ENCODE assay signal across 8 cellular contexts in the genomic region with DNA sequence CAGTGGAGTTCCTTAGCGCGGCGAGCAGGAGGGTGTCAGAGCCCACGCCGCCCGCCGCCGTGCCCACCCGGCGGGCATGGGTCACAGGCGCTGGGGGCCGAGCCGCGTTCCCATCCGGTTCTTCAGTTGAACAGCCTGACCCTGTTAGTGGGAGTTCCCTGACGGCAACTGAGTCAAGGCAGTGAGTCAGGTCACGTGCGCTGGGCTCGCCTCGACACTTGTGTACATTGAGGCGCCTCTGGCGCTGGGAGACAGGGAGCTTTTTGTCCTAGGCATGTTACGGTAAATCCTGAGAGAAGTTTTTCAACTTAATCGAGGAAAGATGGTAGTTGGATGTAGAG. TPM values are rescaled to one million over a fixed set of nuclear protein-coding genes. Genes with fewer than 3 reads are reported as not detected.
DNase-seq lines count a peak whose midpoint lies in the region; ATAC-seq and TF ChIP-seq lines count a peak whose summit lies in the region.

No MANE protein-coding gene starts in this region.

- H3K4me3 ChIP-seq in right atrium auricular region (peak overlapping the region; percentile 95 to 100), uterus (peak overlapping the region; percentile 60 to 99)

- peak overlapping the region; percentile 93 for H3K27ac Mint-ChIP-seq in progenitor cell of endocrine pancreas

- H3K4me1 ChIP-seq in right atrium auricular region: peaks cover 0 to 47% of the 10 kb centered on the region in 2 donors
- H3K4me1 ChIP-seq in uterus: peaks cover 10 to 16% of the 10 kb centered on the region in 2 donors

- H3K27me3 Mint-ChIP-seq in progenitor cell of endocrine pancreas: peaks cover 3% of the 10 kb centered on the region

- ATAC-seq in HG03064 (IDR thresholded peaks at IDR 0.05; ENCODE audit: low read depth, unreplicated experiment): peak; percentile 33

- DNase-seq in GM04504 (ENCODE audit: low read depth) (peak; percentile 41), T follicular helper cell (ENCODE audit: low read depth) (peak; percentile 25), anterior cingulate cortex (lab: John Stamatoyannopoulos, UW) (peak in 45 of 58 donors; percentile 2 to 80 (median 30)), right atrium auricular region (ENCODE audit: low spot score) (peak; percentile 79), progenitor cell of endocrine pancreas (ENCODE audit: low spot score, unreplicated experiment) (no peak), uterus (peak; percentile 34 to 52), GF-D8 (lab: John Stamatoyannopoulos, UW) (no peak)

- peak overlapping the region; percentile 85 for H3K4me3 Mint-ChIP-seq in progenitor cell of endocrine pancreas (ENCODE audit: low read depth)

- TF ChIP-seq CTCF in right atrium auricular region (IDR thresholded peaks at IDR 0.05) (no peak), progenitor cell of endocrine pancreas (IDR thresholded peaks at IDR 0.05; ENCODE audit: unreplicated experiment) (no peak), uterus (IDR thresholded peaks at IDR 0.05) (no peak)

- no peaks in the 10 kb centered on the region for H3K36me3 Mint-ChIP-seq in progenitor cell of endocrine pancreas (ENCODE audit: insufficient read depth)

- TF ChIP-seq POLR2A in uterus (IDR thresholded peaks at IDR 0.05): peak in 1 of 2 donors; percentile 12

- H3K36me3 ChIP-seq in right atrium auricular region (peaks cover 4% of the 10 kb centered on the region), uterus (no peaks in the 10 kb centered on the region)

- H3K9me3 Mint-ChIP-seq in progenitor cell of endocrine pancreas (ENCODE audit: low read depth): no peaks in the 10 kb centered on the region

- H3K4me1 Mint-ChIP-seq in progenitor cell of endocrine pancreas (ENCODE audit: low read depth): peaks cover 37% of the 10 kb centered on the region

- peak overlapping the region; percentile 99 to 100 for H3K27ac ChIP-seq in right atrium auricular region
- peak overlapping the region; percentile 89 to 94 for H3K27ac ChIP-seq in uterus

- H3K9me3 ChIP-seq in right atrium auricular region (no peaks in the 10 kb centered on the region), uterus (no peaks in the 10 kb centered on the region)

- intact Hi-C loops in uterus (cut with DNase I; ENCODE audit: low total_unique reads): no loop called here

- H3K27me3 ChIP-seq in right atrium auricular region (no peaks in the 10 kb centered on the region), uterus (no peaks in the 10 kb centered on the region)

RNA-seq across cellular contexts. Expression of gene RAB7A, which starts 0.7 kb away (rescaled TPM):
- total RNA-seq in right atrium auricular region (100 to 1,000 TPM; 123 to 135 TPM), progenitor cell of endocrine pancreas (130 and 141 TPM in 2 replicates), uterus (100 to 1,000 TPM in 1 of 4 donors, 10 to 100 TPM in 3; 32.8 to 224 (median 70.6) TPM)

Comparison
In these comparisons a context has a peak if more than half of its experiments do, and no peak if none do; other contexts are left out.
1. DNase-seq: peak in GM04504 (single experiment), T follicular helper cell (single experiment), anterior cingulate cortex (45 of 58), right atrium auricular region (single experiment) and uterus (2 of 2); none in progenitor cell of endocrine pancreas (single experiment) and GF-D8 (single experiment).